8 cellular contexts compared by ENCODE assay signal in genomic region chr4:499563-499962, GRCh38. TPM values are rescaled to one million over a fixed set of nuclear protein-coding genes. Genes with fewer than 3 reads are reported as not detected.
DNase-seq lines count a peak whose midpoint lies in the region; ATAC-seq and TF ChIP-seq lines count a peak whose summit lies in the region.

No MANE protein-coding gene starts in this region.

- 2 to 3% methylated on average over 15 of the region's 15 CpGs for WGBS in thyroid gland, 2 donors

- peaks cover 3% of the 10 kb centered on the region for H3K27me3 Mint-ChIP-seq in GM23338 (ENCODE audit: insufficient read depth, low read depth, poor library complexity)
- no peaks in the 10 kb centered on the region for H3K27me3 Mint-ChIP-seq in activated naive CD8-positive, alpha-beta T cell treated with anti-CD3 and anti-CD28 coated beads for 36 hours

- H3K4me2 ChIP-seq in GM23338, result peak overlapping the region; percentile 90

- CTCF ChIA-PET in AG04450 (lab: Charles Lee), result interaction anchor here (0.6 kb wide), 1 partner anchor 16 kb away, joined by 3 read pairs; no protein-coding TSS in a partner anchor

- 0 out of 2 replicates have a peak, but pooled peaks cover 3% of the 10 kb centered on the region for H3F3A ChIP-seq in GM23338 (replicated peaks; ENCODE audit: low read depth)

- intact Hi-C loops in thyroid gland (cut with DNase I), result no loop called here

- peaks cover 95% of the 10 kb centered on the region for H3K79me2 ChIP-seq in GM23338 (replicated peaks; ENCODE audit: insufficient read depth)

- H3K4me1 ChIP-seq in GM23338 (ENCODE audit: insufficient read depth), result peaks cover 9% of the 10 kb centered on the region; the same call in 1 of the 2 replicates
- H3K4me1 ChIP-seq in thyroid gland, result peaks cover 5 to 17% of the 10 kb centered on the region in 2 donors

- peaks cover 4% of the 10 kb centered on the region for H4K20me1 ChIP-seq in GM23338 (replicated peaks; ENCODE audit: insufficient read depth)

- DNase-seq in AG04450 (ENCODE audit: low read depth, low spot score), result no peak
- peak; percentile 30 for DNase-seq in GM23338 (ENCODE audit: low spot score)
- DNase-seq in activated naive CD8-positive, alpha-beta T cell treated with anti-CD3 and anti-CD28 coated beads for 36 hours, result no peak
- DNase-seq in thyroid gland, result peak in 1 of 2 donors; percentile 13
- no peak for DNase-seq in iPS-NIHi11 (ENCODE audit: low spot score)
- DNase-seq in HuH-7.5 (ENCODE audit: low spot score), result no peak
- DNase-seq in activated CD8-positive, alpha-beta memory T cell treated with anti-CD3 and anti-CD28 coated beads, Interleukin-2, amount 50 U/mL, for 4 hours, result no peak

- peaks cover 31% of the 10 kb centered on the region for H3K9me3 ChIP-seq in AG04450 (ENCODE audit: control insufficient read depth, insufficient read depth, low read length)
- no peaks in the 10 kb centered on the region for H3K9me3 ChIP-seq in thyroid gland

- peaks cover 15% of the 10 kb centered on the region; the same call in 1 of the 2 replicates for H3K36me3 ChIP-seq in GM23338 (ENCODE audit: insufficient read depth)
- H3K36me3 ChIP-seq in thyroid gland, result peaks cover 0 to 4% of the 10 kb centered on the region in 2 donors

- no peak for TF ChIP-seq POLR2A in thyroid gland (IDR thresholded peaks at IDR 0.05)

- H3K27me3 ChIP-seq in AG04450 (ENCODE audit: control insufficient read depth, insufficient read depth, low read length) (no peaks in the 10 kb centered on the region), GM23338 (ENCODE audit: insufficient read depth) (no peaks in the 10 kb centered on the region), layer of hippocampus (ENCODE audit: control insufficient read depth, insufficient read depth, low read length) (no peaks in the 10 kb centered on the region), thyroid gland (no peaks in the 10 kb centered on the region)

- H3K27ac ChIP-seq in AG04450 (ENCODE audit: low read depth, low read length) (peak overlapping the region; percentile 80), GM23338 (ENCODE audit: low read depth) (peak overlapping the region; percentile 86), layer of hippocampus (ENCODE audit: low read depth, low read length) (peak overlapping the region; percentile 79), thyroid gland (peak overlapping the region; percentile 64 to 86 (median 80))

- POLR2A ChIA-PET in AG04450 (lab: Yijun Ruan, JAX), result interaction anchor here (0.5 to 0.7 kb wide), 3 partner anchors 25 to 1189 kb away, joined by 3 to 11 read pairs (median 3); partner anchors contain the start of genes ATP5ME and MYL5

- peaks cover 12% of the 10 kb centered on the region for H3K4me1 Mint-ChIP-seq in GM23338
- peaks cover 32% of the 10 kb centered on the region for H3K4me1 Mint-ChIP-seq in activated naive CD8-positive, alpha-beta T cell treated with anti-CD3 and anti-CD28 coated beads for 36 hours

- H3K4me3 ChIP-seq in AG04450 (ENCODE audit: low read depth, low read length), result peak overlapping the region; percentile 95
- H3K4me3 ChIP-seq in GM23338, result peak overlapping the region; percentile 92
- H3K4me3 ChIP-seq in thyroid gland (replicated peaks in 1 of 3), result peak overlapping the region; percentile 5 to 72 (median 68)

- peak overlapping the region; percentile 98 for H3K27ac Mint-ChIP-seq in GM23338
- peak overlapping the region; percentile 93 for H3K27ac Mint-ChIP-seq in activated naive CD8-positive, alpha-beta T cell treated with anti-CD3 and anti-CD28 coated beads for 36 hours

- peaks cover 68% of the 10 kb centered on the region for H3K36me3 Mint-ChIP-seq in GM23338 (ENCODE audit: low read depth)
- peaks cover 75% of the 10 kb centered on the region for H3K36me3 Mint-ChIP-seq in activated naive CD8-positive, alpha-beta T cell treated with anti-CD3 and anti-CD28 coated beads for 36 hours

- 0 out of 2 replicates have a peak, but pooled peaks cover 5% of the 10 kb centered on the region for H3K9me2 ChIP-seq in GM23338 (ENCODE audit: insufficient read depth)

- TF ChIP-seq CTCF in AG04450 (IDR thresholded peaks at IDR 0.05; ENCODE audit: low read depth, low read length) (no peak), GM23338 (conservative IDR thresholded peaks at IDR 0.05; ENCODE audit: low read depth in 2 of 2) (no peak), thyroid gland (IDR thresholded peaks at IDR 0.05) (no peak)

- ATAC-seq in GM23338, result peak; percentile 24

- peaks cover 26% of the 10 kb centered on the region for H3K9me3 Mint-ChIP-seq in GM23338
- peaks cover 16% of the 10 kb centered on the region for H3K9me3 Mint-ChIP-seq in activated naive CD8-positive, alpha-beta T cell treated with anti-CD3 and anti-CD28 coated beads for 36 hours

- peak overlapping the region; percentile 80 for H2AFZ ChIP-seq in GM23338

- H3K4me3 Mint-ChIP-seq in GM23338, result peak overlapping the region; percentile 99
- H3K4me3 Mint-ChIP-seq in activated naive CD8-positive, alpha-beta T cell treated with anti-CD3 and anti-CD28 coated beads for 36 hours, result peak overlapping the region; percentile 94

TF ChIP-seq in GM23338, 12 proteins besides CTCF, POLR2A, EP300 and RAD21 (continues in another document):
- TF ChIP-seq CREB1 (CRISPR knock-in tag; IDR thresholded peaks at IDR 0.05; ENCODE audit: low read depth), result no peak
- no peak for TF ChIP-seq EZH2 (IDR thresholded peaks at IDR 0.05; ENCODE audit: low read depth, unreplicated experiment)
- TF ChIP-seq JUNB (IDR thresholded peaks at IDR 0.05; ENCODE audit: unreplicated experiment), result no peak
- TF ChIP-seq NANOG (IDR thresholded peaks at IDR 0.05; ENCODE audit: borderline replicate concordance), result no peak
- TF ChIP-seq ZNF331 (CRISPR knock-in tag; IDR thresholded peaks at IDR 0.05; ENCODE audit: low read depth), result no peak
- no peak for TF ChIP-seq REST (IDR thresholded peaks at IDR 0.05; ENCODE audit: unreplicated experiment)
- TF ChIP-seq ZNF114 (CRISPR knock-in tag; IDR thresholded peaks at IDR 0.05), result no peak
- TF ChIP-seq POLR2AphosphoS5 (IDR thresholded peaks at IDR 0.05; ENCODE audit: low read depth), result no peak
- TF ChIP-seq EZH2phosphoT487 (IDR thresholded peaks at IDR 0.05; ENCODE audit: unreplicated experiment), result no peak
- TF ChIP-seq STAT1 (IDR thresholded peaks at IDR 0.05; ENCODE audit: unreplicated experiment), result no peak
- TF ChIP-seq ETS1 (IDR thresholded peaks at IDR 0.05), result no peak

RNA-seq across cellular contexts. Expression of gene PIGG, which starts 0.6 kb away (rescaled TPM):
- polyA plus RNA-seq in AG04450 (2011; rRNA removed) (40.3 and 46.2 TPM in 2 replicates), GM23338 (2016; fragmentation: Nextera tagmentation; extraction: Ambion mirVana) (29.9 and 30.1 TPM in 2 replicates)
- polyA minus RNA-seq in AG04450 (2011; rRNA and poly(A)+ RNA removed), result 38.4 and 47.2 TPM in 2 replicates
- 45.0 and 46.4 TPM in 2 replicates for total RNA-seq in GM23338 (2014; rRNA removed; shearing (Covaris generic))
- 10 to 100 TPM; 40.1 to 45.1 TPM for total RNA-seq in activated naive CD8-positive, alpha-beta T cell treated with anti-CD3 and anti-CD28 coated beads for 36 hours
- 100 to 1,000 TPM in 1 of 4 donors, 10 to 100 TPM in 3; 65.3 to 103 (median 80.0) TPM for total RNA-seq in thyroid gland

RNA-seq across cellular contexts. Expression of gene ZNF721, which starts 0.6 kb away (rescaled TPM):
- polyA plus RNA-seq in AG04450 (2011; rRNA removed) (15.2 and 15.8 TPM in 2 replicates), GM23338 (2016; fragmentation: Nextera tagmentation; extraction: Ambion mirVana) (37.3 and 46.9 TPM in 2 replicates)
- polyA minus RNA-seq in AG04450 (2011; rRNA and poly(A)+ RNA removed), result 11.8 and 18.9 TPM in 2 replicates
- total RNA-seq in GM23338 (2014; rRNA removed; shearing (Covaris generic)), result 125 and 170 TPM in 2 replicates
- total RNA-seq in activated naive CD8-positive, alpha-beta T cell treated with anti-CD3 and anti-CD28 coated beads for 36 hours, result 10 to 100 TPM; 33.4 to 38.3 TPM
- total RNA-seq in thyroid gland, result 100 to 1,000 TPM in 1 of 4 donors, 10 to 100 TPM in 3; 35.0 to 147 (median 54.2) TPM
